1 cellular context compared by ENCODE assay signal in the genomic region with DNA sequence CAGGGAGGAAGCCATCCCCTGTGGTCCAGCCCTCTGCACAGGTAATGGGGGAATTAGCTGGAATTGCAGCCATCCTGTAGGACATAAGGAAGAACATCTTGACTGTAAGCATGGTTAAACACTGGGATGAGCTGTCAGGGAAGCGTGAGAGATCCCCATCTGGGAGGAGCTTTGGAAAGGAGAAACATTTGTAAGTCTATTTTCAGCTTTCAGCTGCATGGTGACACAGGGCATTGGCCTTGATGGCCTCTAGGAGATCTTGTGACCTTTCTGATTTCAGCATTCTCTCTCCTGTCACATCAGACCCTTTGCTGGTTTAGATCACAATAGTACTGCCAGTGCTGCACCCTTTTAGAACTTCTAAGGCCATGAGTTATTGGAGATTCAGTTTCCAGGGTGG.
TF ChIP-seq lines count a peak whose summit lies in the region.

No MANE protein-coding gene starts in this region.

TF ChIP-seq in H1, 55 proteins besides CTCF, POLR2A, EP300 and RAD21:
- TF ChIP-seq SP1 (IDR thresholded peaks at IDR 0.05; ENCODE audit: low read depth, low read length) (no peak), TEAD4 (IDR thresholded peaks at IDR 0.05; ENCODE audit: low read depth, low read length) (no peak), PHF8 (conservative IDR thresholded peaks at IDR 0.05; ENCODE audit: low read depth, low read length) (no peak), GTF2F1 (IDR thresholded peaks at IDR 0.05; ENCODE audit: borderline replicate concordance, low read depth, low read length) (no peak), SIX5 (IDR thresholded peaks at IDR 0.05; ENCODE audit: low read depth, low read length) (no peak), TBP (IDR thresholded peaks at IDR 0.05; ENCODE audit: low read depth, low read length) (no peak), CBX5 (IDR thresholded peaks at IDR 0.05; ENCODE audit: low read depth, low read length) (no peak), JUND (IDR thresholded peaks at IDR 0.05; ENCODE audit: low read length) (no peak), RFX5 (IDR thresholded peaks at IDR 0.05; ENCODE audit: borderline replicate concordance, low read depth, low read length) (no peak), TAF1 (IDR thresholded peaks at IDR 0.05; ENCODE audit: low read depth, low read length) (no peak), EGR1 (IDR thresholded peaks at IDR 0.05; ENCODE audit: borderline replicate concordance, low read depth, low read length) (no peak), TCF12 (IDR thresholded peaks at IDR 0.05; ENCODE audit: low read depth, low read length) (no peak)
- TF ChIP-seq, protein P1, sequence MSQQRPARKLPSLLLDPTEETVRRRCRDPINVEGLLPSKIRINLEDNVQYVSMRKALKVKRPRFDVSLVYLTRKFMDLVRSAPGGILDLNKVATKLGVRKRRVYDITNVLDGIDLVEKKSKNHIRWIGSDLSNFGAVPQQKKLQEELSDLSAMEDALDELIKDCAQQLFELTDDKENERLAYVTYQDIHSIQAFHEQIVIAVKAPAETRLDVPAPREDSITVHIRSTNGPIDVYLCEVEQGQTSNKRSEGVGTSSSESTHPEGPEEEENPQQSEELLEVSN (IDR thresholded peaks at IDR 0.05) = no peak
